ENCODE assay signal across 8 cellular contexts in genomic region chr17:64146418-64147109, GRCh38. TPM values are rescaled to one million over a fixed set of nuclear protein-coding genes. Genes with fewer than 3 reads are reported as not detected.
DNase-seq lines count a peak whose midpoint lies in the region; ATAC-seq and TF ChIP-seq lines count a peak whose summit lies in the region.

No MANE protein-coding gene starts in this region.

- H3K27ac ChIP-seq in A673 (ENCODE audit: low read depth, low read length, poor library complexity, severe bottlenecking) = peak overlapping the region; percentile 94
- peak overlapping the region; percentile 88 for H3K27ac ChIP-seq in brain microvascular endothelial cell
- peak overlapping the region; percentile 94 for H3K27ac ChIP-seq in iPS-20b (ENCODE audit: low read length)

- H3K4me1 ChIP-seq in A673 (ENCODE audit: insufficient read depth, low read length, poor library complexity, severe bottlenecking) (peaks cover 4% of the 10 kb centered on the region), iPS-20b (ENCODE audit: insufficient read depth, low read length) (0 out of 2 replicates have a peak, but pooled peaks cover 6% of the 10 kb centered on the region)

- H3K27me3 Mint-ChIP-seq in T-cell = no peaks in the 10 kb centered on the region

- DNase-seq in A673 (ENCODE audit: low spot score) = peak; percentile 62
- peak; percentile 58 for DNase-seq in KBM-7
- DNase-seq in T-cell = peak; percentile 19 to 61 (median 44)
- DNase-seq in brain microvascular endothelial cell = peak; percentile 56
- peak in 2 of 3 donors; percentile 27 to 34 for DNase-seq in stimulated activated CD4-positive, alpha-beta T cell treated with anti-CD3 and anti-CD28 coated beads, Interleukin-12 subunit alpha, Interleukin-12 subunit beta, amount 100 ng/mL, for 48 hours (ENCODE audit: low read depth in 2 of 3, low spot score in 1 of 3)

- ATAC-seq in GM18907 (IDR thresholded peaks at IDR 0.05; ENCODE audit: unreplicated experiment) = peak; percentile 3
- ATAC-seq in T-cell (replicated peaks in 1 of 4) = peak; percentile 14 to 31 (median 20)
- no peak for ATAC-seq in HG03108 (IDR thresholded peaks at IDR 0.05; ENCODE audit: unreplicated experiment)

- TF ChIP-seq CTCF in A673 (conservative IDR thresholded peaks at IDR 0.05; ENCODE audit: low read depth, low read length) = no peak
- TF ChIP-seq CTCF in brain microvascular endothelial cell (IDR thresholded peaks at IDR 0.05; ENCODE audit: low read depth, low read length, missing control alignments) = no peak

- H3K36me3 Mint-ChIP-seq in T-cell = peaks cover 7% of the 10 kb centered on the region

- no peak overlapping the region for H3K27ac Mint-ChIP-seq in T-cell

- H3K4me1 Mint-ChIP-seq in T-cell = peaks cover 24 to 28% (median 24%) of the 10 kb centered on the region in 3 donors

- H3K27me3 ChIP-seq in A673 (replicated peaks; ENCODE audit: insufficient read depth, low read depth, low read length, poor library complexity) (no peaks in the 10 kb centered on the region), brain microvascular endothelial cell (replicated peaks) (no peaks in the 10 kb centered on the region), iPS-20b (ENCODE audit: insufficient read depth, low read length) (no peaks in the 10 kb centered on the region)

- TSS peak; percentile 71 for BruUV-seq in A673 (replicated peaks; lab: Mats Ljungman, UMichigan)

- intact Hi-C loops in A673 (cut with micrococcal nuclease; ENCODE audit: unreplicated experiment) = loop anchor here (5.0 kb wide), 1 partner anchor 116 kb away; the partner anchor contains the start of gene TEX2

- H3K4me3 Mint-ChIP-seq in T-cell = no peak overlapping the region

- in situ Hi-C loops in KBM-7 (cut with MboI; ENCODE audit: low pct_unique_long_range_greater_than_20kb, low sequenced_read_pairs) (loop anchor here (25.0 kb wide), 1 partner anchor 109 kb away; no protein-coding TSS in a partner anchor), brain microvascular endothelial cell (cut with HindIII; ENCODE audit: low pct_ligation_motif_present, low sequenced_read_pairs) (no loop called here)

- H3K36me3 ChIP-seq in A673 (ENCODE audit: insufficient read depth, low read length, poor library complexity, severe bottlenecking) (peaks cover 16% of the 10 kb centered on the region), brain microvascular endothelial cell (replicated peaks) (peaks cover 5% of the 10 kb centered on the region), iPS-20b (ENCODE audit: insufficient read depth, low read depth, low read length) (peaks cover 23% of the 10 kb centered on the region)

- no peaks in the 10 kb centered on the region for H3K9me3 ChIP-seq in A673 (ENCODE audit: low read depth, low read length, poor library complexity, severe bottlenecking)
- H3K9me3 ChIP-seq in iPS-20b (ENCODE audit: insufficient read depth, low read depth, low read length) = no peaks in the 10 kb centered on the region

- H3K4me3 ChIP-seq in A673 (ENCODE audit: low read depth, low read length, poor library complexity, severe bottlenecking) = peak overlapping the region; percentile 80
- peak overlapping the region; percentile 86 for H3K4me3 ChIP-seq in brain microvascular endothelial cell (ENCODE audit: low read depth, low read length)
- peak overlapping the region; percentile 91 for H3K4me3 ChIP-seq in iPS-20b (ENCODE audit: low read length)

- peak overlapping the region; percentile 99 for H3K9ac ChIP-seq in iPS-20b (ENCODE audit: low read depth, low read length)

- CTCF ChIA-PET in A673 (lab: Charles Lee) = no interaction called here
- CTCF ChIA-PET in T-cell (lab: Charles Lee) = interaction anchor here (0.6 to 2.5 kb wide), 8 partner anchors 13 to 236 kb away, joined by 3 to 39 read pairs (median 10); no protein-coding TSS in a partner anchor

- no peaks in the 10 kb centered on the region for H3K9me3 Mint-ChIP-seq in T-cell

- POLR2A ChIA-PET in A673 (lab: Charles Lee; ENCODE audit: low non-redundant PET) (interaction anchor here (0.6 to 0.7 kb wide), 2 partner anchors 17 to 303 kb away, joined by 3 to 4 read pairs; no protein-coding TSS in a partner anchor), T-cell (lab: Charles Lee) (interaction anchor here (0.5 to 1.9 kb wide), 21 partner anchors 13 to 423 kb away, joined by 3 to 18 read pairs (median 5); partner anchors contain the start of genes ERN1 (in 2 of the 2), ICAM2 (in 2 of the 2) and CEP95 (in 1 of the 2))

RNA-seq across cellular contexts. Expression of gene ERN1, which starts 16.6 kb away (rescaled TPM):
- 6.7 and 8.0 TPM in 2 replicates for total RNA-seq in A673 (2021)
- total RNA-seq in T-cell = 100 to 1,000 TPM in 3 of 5 donors, 10 to 100 TPM in 2; 71.2 to 146 (median 112) TPM
